In genomic region chr20:57702091-57702490, GRCh38 we compare ENCODE assay signal across 26 cellular contexts. TPM values are rescaled to one million over a fixed set of nuclear protein-coding genes. Genes with fewer than 3 reads are reported as not detected.
DNase-seq lines count a peak whose midpoint lies in the region; ATAC-seq and TF ChIP-seq lines count a peak whose summit lies in the region.
"Had no signal": no experiment of that assay in that cellular context is flagged by ENCODE, and none has a peak within 500 bp of the region (broad histone marks: within the 10 kb centered on the region; RNA-seq: fewer than 3 reads in every experiment).

No MANE protein-coding gene starts in this region.

- intact Hi-C loops in Panc1 (cut with micrococcal nuclease; ENCODE audit: unreplicated experiment), result no loop called here
- intact Hi-C loops in tibial artery (cut with DNase I; ENCODE audit: low total_unique reads), result no loop called here
- intact Hi-C loops in adrenal gland (cut with DNase I), result no loop called here

- CTCF ChIA-PET in Panc1 (lab: Charles Lee), result no interaction called here

- H3K4me3 ChIP-seq in Panc1 (ENCODE audit: low read depth in 2 of 2, low read length in 2 of 2) (no peak overlapping the region), tibial artery (no peak overlapping the region), adrenal gland (no peak overlapping the region)
- H3K4me3 ChIP-seq: HAP-1, ovary, suprapubic skin had no signal

- H3K9me3 ChIP-seq in Panc1 (ENCODE audit: control insufficient read depth, insufficient read depth, low read depth, low read length) (no peaks in the 10 kb centered on the region), tibial artery (no peaks in the 10 kb centered on the region), adrenal gland (replicated peaks in 1 of 3) (no peaks in the 10 kb centered on the region)
- H3K9me3 ChIP-seq: HAP-1, ovary, spleen, suprapubic skin had no signal

- TF ChIP-seq CTCF in Panc1 (IDR thresholded peaks at IDR 0.05) (no peak), tibial artery (IDR thresholded peaks at IDR 0.05) (no peak), adrenal gland (IDR thresholded peaks at IDR 0.05) (no peak)

- in situ Hi-C loops in Panc1 (cut with HindIII; ENCODE audit: low pct_unique_long_range_greater_than_20kb, low sequenced_read_pairs), result no loop called here

- no TSS peak for BruUV-seq in Panc1 (replicated peaks; lab: Mats Ljungman, UMichigan)

- no peaks in the 10 kb centered on the region for H3K27me3 ChIP-seq in Panc1 (ENCODE audit: control insufficient read depth, insufficient read depth, low read length)
- H3K27me3 ChIP-seq in tibial artery, result no peaks in the 10 kb centered on the region
- H3K27me3 ChIP-seq in adrenal gland, result no peaks in the 10 kb centered on the region
- H3K27me3 ChIP-seq: brain microvascular endothelial cell, ovary, spleen, suprapubic skin had no signal

- no peak for ATAC-seq in Panc1
- ATAC-seq in HG02938 (IDR thresholded peaks at IDR 0.05; ENCODE audit: unreplicated experiment), result no peak
- ATAC-seq: right cardiac atrium had no signal

- H3K36me3 ChIP-seq in Panc1 (ENCODE audit: control insufficient read depth, insufficient read depth, low read length), result no peaks in the 10 kb centered on the region
- no peaks in the 10 kb centered on the region for H3K36me3 ChIP-seq in tibial artery
- no peaks in the 10 kb centered on the region for H3K36me3 ChIP-seq in adrenal gland (replicated peaks in 1 of 2)
- H3K36me3 ChIP-seq: brain microvascular endothelial cell, HAP-1, ovary, spleen, suprapubic skin had no signal

- no peak for TF ChIP-seq POLR2A in adrenal gland (IDR thresholded peaks at IDR 0.05)

- POLR2A ChIA-PET in Panc1 (lab: Charles Lee), result interaction anchor here (0.6 kb wide), 1 partner anchor 944 kb away, joined by 4 read pairs; no protein-coding TSS in a partner anchor

- 63 to 88% (median 85%) methylated on average over 4 to 12 of the region's 12 CpGs for WGBS in adrenal gland, 4 donors

- DNase-seq in DMS 273 (lab: John Stamatoyannopoulos, UW; ENCODE audit: unreplicated experiment) (peak; percentile 14), DMS 273 treated with DMSO at 0.1 percent for 48 hours (lab: John Stamatoyannopoulos, UW) (no peak), Panc1 (ENCODE audit: low read depth, low spot score) (no peak), epithelial cell of prostate (ENCODE audit: low read depth, low spot score) (no peak), tibial artery (no peak), adrenal gland (no peak), NCI-H2081 treated with DMSO at 0.1 percent for 48 hours (lab: John Stamatoyannopoulos, UW) (no peak)
- DNase-seq: 8988T; activated CD4-positive, alpha-beta T cell treated with anti-CD3 and anti-CD28 coated beads, Interleukin-2, amount 50 U/mL, for 4 hours; activated naive CD4-positive, alpha-beta T cell treated with Interleukin-2 at 50 U/mL for 16 hours; brain microvascular endothelial cell; CD8-positive, alpha-beta memory T cell; GDM1; midbrain; NCI-H1092; NCI-H187 treated with DMSO at 0.1 percent for 48 hours; NCI-H2227 treated with DMSO at 0.1 percent for 48 hours; NCI-H774; ovary; Right ventricle myocardium superior; spleen; stimulated activated CD4-positive, alpha-beta T cell treated with anti-CD3 and anti-CD28 coated beads, Interleukin-2, amount 100 ng/mL, for 48 hours had no signal

- H3K4me1 ChIP-seq in Panc1 (ENCODE audit: control insufficient read depth, insufficient read depth, low read length), result peaks cover 92% of the 10 kb centered on the region
- peaks cover 0 to 99% (median 72%) of the 10 kb centered on the region in 4 donors for H3K4me1 ChIP-seq in tibial artery
- H3K4me1 ChIP-seq in adrenal gland (replicated peaks in 1 of 2), result peaks cover 0 to 13% of the 10 kb centered on the region in 2 donors
- H3K4me1 ChIP-seq: HAP-1 had no signal

- H3K27ac ChIP-seq in Panc1 (ENCODE audit: low read length) (peak overlapping the region; percentile 96), epithelial cell of prostate (peak overlapping the region; percentile 99), tibial artery (peak overlapping the region; percentile 16 to 96), adrenal gland (no peak overlapping the region)
- H3K27ac ChIP-seq: brain microvascular endothelial cell, ovary, suprapubic skin had no signal

RNA-seq across cellular contexts. Expression of gene PMEPA1, which starts 7.7 kb away (rescaled TPM):
- 89.8 TPM for total RNA-seq in Panc1 (2021; ENCODE audit: unreplicated experiment)
- 103 TPM for polyA plus RNA-seq in Panc1 (2012; ENCODE audit: insufficient read length)
- total RNA-seq in adrenal gland, result 10 to 100 TPM in 4 of 8 donors, 1 to 10 TPM in 4; 3.4 to 36.0 (median 10.0) TPM
- 10 to 100 TPM in 2 of 3 donors, 1 to 10 TPM in 1; 9.5 to 13.2 (median 11.1) TPM for polyA plus RNA-seq in adrenal gland

Comparison
In these comparisons a context has a peak if more than half of its experiments do, and no peak if none do; other contexts are left out.
1. H3K27ac ChIP-seq: peak in Panc1 (single experiment), epithelial cell of prostate (single experiment) and tibial artery (2 of 2); none in adrenal gland (0 of 5).